In genomic region chr1:173409613-173410012, GRCh38 we compare ENCODE assay signal across 11 cellular contexts.
DNase-seq lines count a peak whose midpoint lies in the region; ATAC-seq and TF ChIP-seq lines count a peak whose summit lies in the region.
"Had no signal": no experiment of that assay in that cellular context is flagged by ENCODE, and none has a peak within 500 bp of the region (broad histone marks: within the 10 kb centered on the region; RNA-seq: fewer than 3 reads in every experiment).

No MANE protein-coding gene starts in this region.

- H3K27ac ChIP-seq in testis, result no peak overlapping the region
- H3K27ac ChIP-seq: A549, neural progenitor cell had no signal

- H3K4me3 Mint-ChIP-seq in activated naive CD8-positive, alpha-beta T cell treated with anti-CD3 and anti-CD28 coated beads, Interleukin-2, amount 10 ng/mL, durations not matched to agents 7 days and 5 days, result peak overlapping the region; percentile 45
- no peak overlapping the region for H3K4me3 Mint-ChIP-seq in activated naive CD8-positive, alpha-beta T cell treated with anti-CD3 and anti-CD28 coated beads, Interleukin-2, amount 50 U/mL, for 24 hours
- no peak overlapping the region for H3K4me3 Mint-ChIP-seq in nephron progenitor cell
- H3K4me3 Mint-ChIP-seq: neural progenitor cell had no signal

- no peaks in the 10 kb centered on the region for H3K27me3 ChIP-seq in testis
- H3K27me3 ChIP-seq: neural progenitor cell had no signal

- H3K9me3 Mint-ChIP-seq in activated naive CD8-positive, alpha-beta T cell treated with anti-CD3 and anti-CD28 coated beads, Interleukin-2, amount 10 ng/mL, durations not matched to agents 7 days and 5 days, result no peaks in the 10 kb centered on the region
- no peaks in the 10 kb centered on the region for H3K9me3 Mint-ChIP-seq in activated naive CD8-positive, alpha-beta T cell treated with anti-CD3 and anti-CD28 coated beads, Interleukin-2, amount 50 U/mL, for 24 hours
- no peaks in the 10 kb centered on the region for H3K9me3 Mint-ChIP-seq in nephron progenitor cell
- H3K9me3 Mint-ChIP-seq: neural progenitor cell had no signal

- no peak for TF ChIP-seq POLR2A in testis (IDR thresholded peaks at IDR 0.05)

- H3K36me3 Mint-ChIP-seq in activated naive CD8-positive, alpha-beta T cell treated with anti-CD3 and anti-CD28 coated beads, Interleukin-2, amount 10 ng/mL, durations not matched to agents 7 days and 5 days, result peaks cover 11% of the 10 kb centered on the region
- H3K36me3 Mint-ChIP-seq in activated naive CD8-positive, alpha-beta T cell treated with anti-CD3 and anti-CD28 coated beads, Interleukin-2, amount 50 U/mL, for 24 hours (ENCODE audit: low read depth), result no peaks in the 10 kb centered on the region
- H3K36me3 Mint-ChIP-seq in nephron progenitor cell (ENCODE audit: low read depth), result no peaks in the 10 kb centered on the region
- H3K36me3 Mint-ChIP-seq: neural progenitor cell had no signal

- H3K27ac Mint-ChIP-seq in activated naive CD8-positive, alpha-beta T cell treated with anti-CD3 and anti-CD28 coated beads, Interleukin-2, amount 10 ng/mL, durations not matched to agents 7 days and 5 days, result peak overlapping the region; percentile 65
- H3K27ac Mint-ChIP-seq in activated naive CD8-positive, alpha-beta T cell treated with anti-CD3 and anti-CD28 coated beads, Interleukin-2, amount 50 U/mL, for 24 hours, result no peak overlapping the region
- no peak overlapping the region for H3K27ac Mint-ChIP-seq in nephron progenitor cell
- H3K27ac Mint-ChIP-seq: neural progenitor cell had no signal

- H3K4me1 Mint-ChIP-seq in activated naive CD8-positive, alpha-beta T cell treated with anti-CD3 and anti-CD28 coated beads, Interleukin-2, amount 10 ng/mL, durations not matched to agents 7 days and 5 days, result peaks cover 40% of the 10 kb centered on the region
- peaks cover 73% of the 10 kb centered on the region for H3K4me1 Mint-ChIP-seq in activated naive CD8-positive, alpha-beta T cell treated with anti-CD3 and anti-CD28 coated beads, Interleukin-2, amount 50 U/mL, for 24 hours
- peaks cover 9% of the 10 kb centered on the region for H3K4me1 Mint-ChIP-seq in nephron progenitor cell
- H3K4me1 Mint-ChIP-seq: neural progenitor cell had no signal

- H3K27me3 Mint-ChIP-seq in activated naive CD8-positive, alpha-beta T cell treated with anti-CD3 and anti-CD28 coated beads, Interleukin-2, amount 10 ng/mL, durations not matched to agents 7 days and 5 days, result peaks cover 2% of the 10 kb centered on the region
- no peaks in the 10 kb centered on the region for H3K27me3 Mint-ChIP-seq in activated naive CD8-positive, alpha-beta T cell treated with anti-CD3 and anti-CD28 coated beads, Interleukin-2, amount 50 U/mL, for 24 hours
- no peaks in the 10 kb centered on the region for H3K27me3 Mint-ChIP-seq in nephron progenitor cell (ENCODE audit: low read depth, poor library complexity)

- DNase-seq in activated naive CD8-positive, alpha-beta T cell treated with anti-CD3 and anti-CD28 coated beads, Interleukin-2, amount 10 ng/mL, durations not matched to agents 7 days and 5 days, result no peak
- no peak for DNase-seq in activated naive CD8-positive, alpha-beta T cell treated with anti-CD3 and anti-CD28 coated beads, Interleukin-2, amount 50 U/mL, for 24 hours
- peak; percentile 62 for DNase-seq in SIG-M5 (lab: John Stamatoyannopoulos, UW)
- peak; percentile 72 to 84 for DNase-seq in foreskin fibroblast
- peak; percentile 80 for DNase-seq in testis
- no peak for DNase-seq in nephron progenitor cell
- no peak for DNase-seq in NCI-H2081 treated with DMSO at 0.1 percent for 48 hours (lab: John Stamatoyannopoulos, UW)
- DNase-seq in NCI-H345 treated with DMSO at 0.1 percent for 48 hours (lab: John Stamatoyannopoulos, UW; ENCODE audit: unreplicated experiment), result no peak
- DNase-seq: stimulated activated naive CD4-positive, alpha-beta T cell treated with Interleukin-2 at 50 U/mL for 16 hours had no signal

- H3K4me3 ChIP-seq in foreskin fibroblast (ENCODE audit: low read depth in 1 of 2, low read length in 2 of 2) (no peak overlapping the region), testis (no peak overlapping the region)
- H3K4me3 ChIP-seq: A549, neural progenitor cell had no signal

- no peak for TF ChIP-seq CTCF in foreskin fibroblast (IDR thresholded peaks at IDR 0.05; ENCODE audit: low read depth, low read length)
- TF ChIP-seq CTCF in testis (IDR thresholded peaks at IDR 0.05), result no peak
- no peak for TF ChIP-seq CTCF in nephron progenitor cell (IDR thresholded peaks at IDR 0.05)

- 31 to 35% methylated on average over 3 of the region's 3 CpGs for whole genome bisulfite sequencing in testis, 2 donors

- H3K4me1 ChIP-seq in testis, result peaks cover 41% of the 10 kb centered on the region
- H3K4me1 ChIP-seq: neural progenitor cell had no signal

- intact Hi-C loops in testis (cut with DNase I; ENCODE audit: low total_unique reads), result loop anchor here (10.0 kb wide), 1 partner anchor 665 kb away; no protein-coding TSS in a partner anchor

- H3K9me3 ChIP-seq in testis, result no peaks in the 10 kb centered on the region
- H3K9me3 ChIP-seq: A549 had no signal

- POLR2A ChIA-PET in activated naive CD8-positive, alpha-beta T cell treated with anti-CD3 and anti-CD28 coated beads, Interleukin-2, amount 10 ng/mL, durations not matched to agents 7 days and 5 days (lab: Charles Lee), result interaction anchor here (0.6 to 1.5 kb wide), 2 partner anchors 414 to 672 kb away, joined by 4 to 5 read pairs; partner anchors contain the start of gene DARS2

- ATAC-seq in activated naive CD8-positive, alpha-beta T cell treated with anti-CD3 and anti-CD28 coated beads, Interleukin-2, amount 10 ng/mL, durations not matched to agents 7 days and 5 days (ENCODE audit: low read depth), result peak; percentile 35
- ATAC-seq in activated naive CD8-positive, alpha-beta T cell treated with anti-CD3 and anti-CD28 coated beads, Interleukin-2, amount 50 U/mL, for 24 hours, result no peak
- ATAC-seq: A549 had no signal

- H3K36me3 ChIP-seq in testis (ENCODE audit: low read depth, missing control alignments), result no peaks in the 10 kb centered on the region
- H3K36me3 ChIP-seq: neural progenitor cell had no signal

Comparison
In these comparisons a context has a peak if more than half of its experiments do, and no peak if none do; other contexts are left out.
1. DNase-seq: peak in SIG-M5 (single experiment), foreskin fibroblast (2 of 2) and testis (single experiment); none in activated naive CD8-positive, alpha-beta T cell treated with anti-CD3 and anti-CD28 coated beads, Interleukin-2, amount 10 ng/mL, durations not matched to agents 7 days and 5 days (single experiment), activated naive CD8-positive, alpha-beta T cell treated with anti-CD3 and anti-CD28 coated beads, Interleukin-2, amount 50 U/mL, for 24 hours (single experiment), nephron progenitor cell (single experiment), NCI-H2081 treated with DMSO at 0.1 percent for 48 hours (single experiment) and NCI-H345 treated with DMSO at 0.1 percent for 48 hours (single experiment).